In genomic region chr1:201376464-201377374, GRCh38 we compare ENCODE assay signal across 1 cellular context.
TF ChIP-seq lines count a peak whose summit lies in the region.

No MANE protein-coding gene starts in this region.

TF ChIP-seq in K562, 482 proteins besides CTCF, POLR2A, EP300 and RAD21 (continued from another document):
- TF ChIP-seq ZBTB40 (IDR thresholded peaks at IDR 0.05) (no peak), ZBTB40 (CRISPR knock-in tag; IDR thresholded peaks at IDR 0.05) (no peak), NRF1 (conservative IDR thresholded peaks at IDR 0.05 in 1 of 2, IDR thresholded peaks at IDR 0.05 in 1 of 2) (0 out of 4 replicates have a peak, but pooled peaks of 1 of the 2 experiments have one; percentile 27), CREM (IDR thresholded peaks at IDR 0.05; ENCODE audit: low read depth) (peak; percentile 36; the same call in 1 of the 2 replicates), HMGXB4 (CRISPR knock-in tag; IDR thresholded peaks at IDR 0.05) (no peak), SMARCA5 (IDR thresholded peaks at IDR 0.05) (peak; percentile 65; the same call in 1 of the 2 replicates), TFAP4 (CRISPR knock-in tag; IDR thresholded peaks at IDR 0.05; ENCODE audit: borderline replicate concordance) (peak; percentile 42; the same call in 1 of the 2 replicates), USF1 (CRISPR knock-in tag; IDR thresholded peaks at IDR 0.05) (no peak), ZNF146 (CRISPR knock-in tag; IDR thresholded peaks at IDR 0.05; ENCODE audit: unreplicated experiment) (no peak), GATA2 (CRISPR knock-in tag; IDR thresholded peaks at IDR 0.05) (no peak), NR4A1 (CRISPR knock-in tag; IDR thresholded peaks at IDR 0.05) (no peak), NR4A1 (tag; IDR thresholded peaks at IDR 0.05) (no peak), TCF7L2 (IDR thresholded peaks at IDR 0.05; ENCODE audit: low read depth, low read length) (no peak), FOSL1 (tag; conservative IDR thresholded peaks at IDR 0.05) (0 out of 2 replicates have a peak, but pooled peaks have one; percentile 20), PTBP1 (IDR thresholded peaks at IDR 0.05; ENCODE audit: low read depth, low read length) (0 out of 2 replicates have a peak, but pooled peaks have one; percentile 29)
